8 cellular contexts compared by ENCODE assay signal in genomic region chr1:23798662-23799142, GRCh38. TPM values are rescaled to one million over a fixed set of nuclear protein-coding genes. Genes with fewer than 3 reads are reported as not detected.
A peak's percentile ranks its signal among the peaks of the same experiment; 100 is the strongest.
DNase-seq lines count a peak whose midpoint lies in the region; ATAC-seq and TF ChIP-seq lines count a peak whose summit lies in the region.

No MANE protein-coding gene starts in this region.

- no peak for TF ChIP-seq POLR2A in tibial nerve (IDR thresholded peaks at IDR 0.05)

- H3K4me1 Mint-ChIP-seq in Calu3 (ENCODE audit: low read depth, unreplicated experiment) = no peaks in the 10 kb centered on the region
- peaks cover 11% of the 10 kb centered on the region for H3K4me1 Mint-ChIP-seq in neural crest cell

- H3K4me3 Mint-ChIP-seq in Calu3 (ENCODE audit: low read depth, unreplicated experiment) (peak overlapping the region; percentile 83), neural crest cell (peak overlapping the region; percentile 97)

- H3K27me3 Mint-ChIP-seq in Calu3 (ENCODE audit: unreplicated experiment) = no peaks in the 10 kb centered on the region
- peaks cover 2% of the 10 kb centered on the region for H3K27me3 Mint-ChIP-seq in neural crest cell (ENCODE audit: low read depth)

- no peak for TF ChIP-seq EP300 in tibial nerve (IDR thresholded peaks at IDR 0.05)

- no peaks in the 10 kb centered on the region for H3K9me3 ChIP-seq in colonic mucosa
- H3K9me3 ChIP-seq in tibial nerve = no peaks in the 10 kb centered on the region

- ATAC-seq in HG03139 (IDR thresholded peaks at IDR 0.05; ENCODE audit: unreplicated experiment) = no peak

- DNase-seq in Calu3 (no peak), NCI-H69 (lab: John Stamatoyannopoulos, UW) (peak; percentile 1), colonic mucosa (no peak), neural crest cell (ENCODE audit: low read depth, low spot score) (no peak), foreskin fibroblast (no peak), tibial nerve (ENCODE audit: low spot score in 2 of 2) (no peak), medulla oblongata (ENCODE audit: extremely low spot score) (no peak)

- H3K27ac ChIP-seq in colonic mucosa (peak overlapping the region; percentile 88), tibial nerve (peak overlapping the region in 2 of 4 donors; percentile 94 to 96)

- peaks cover 4% of the 10 kb centered on the region for H3K36me3 ChIP-seq in colonic mucosa
- peaks cover 0 to 58% (median under 1%) of the 10 kb centered on the region in 3 donors for H3K36me3 ChIP-seq in tibial nerve

- peak overlapping the region; percentile 51 to 85 for H3K9ac ChIP-seq in colonic mucosa (ENCODE audit: low read depth in 2 of 2, low read length in 2 of 2)

- WGBS in tibial nerve, 2 donors = 75 to 80% methylated on average over 9 to 12 of the region's 12 CpGs

- H3K4me1 ChIP-seq in colonic mucosa (peaks cover 6% of the 10 kb centered on the region), tibial nerve (peaks cover 0 to 38% (median 18%) of the 10 kb centered on the region in 4 donors)

- BruUV-seq in Calu3 (replicated peaks; lab: Mats Ljungman, UMichigan) = no TSS peak

- H3K9me3 Mint-ChIP-seq in Calu3 (ENCODE audit: low read depth, unreplicated experiment) = no peaks in the 10 kb centered on the region
- no peaks in the 10 kb centered on the region for H3K9me3 Mint-ChIP-seq in neural crest cell

- CTCF ChIA-PET in Calu3 (lab: Charles Lee) = interaction anchor here (1.7 kb wide), 1 partner anchor 118 kb away, joined by 5 read pairs; no protein-coding TSS in a partner anchor

- H3K4me3 ChIP-seq in colonic mucosa = peak overlapping the region; percentile 18
- no peak overlapping the region for H3K4me3 ChIP-seq in foreskin fibroblast (ENCODE audit: low read depth in 1 of 2, low read length in 2 of 2)
- H3K4me3 ChIP-seq in tibial nerve = no peak overlapping the region

- intact Hi-C loops in Calu3 (cut with micrococcal nuclease; ENCODE audit: unreplicated experiment) = no loop called here
- intact Hi-C loops in colonic mucosa (cut with DNase I) = no loop called here

- H3K27me3 ChIP-seq in colonic mucosa (no peaks in the 10 kb centered on the region), tibial nerve (no peaks in the 10 kb centered on the region)

- peaks cover 75% of the 10 kb centered on the region for H3K36me3 Mint-ChIP-seq in Calu3 (ENCODE audit: insufficient read depth, unreplicated experiment)
- no peaks in the 10 kb centered on the region for H3K36me3 Mint-ChIP-seq in neural crest cell (ENCODE audit: low read depth)

- TF ChIP-seq CTCF in Calu3 (IDR thresholded peaks at IDR 0.05; ENCODE audit: unreplicated experiment) (no peak), colonic mucosa (IDR thresholded peaks at IDR 0.05) (no peak), neural crest cell (conservative IDR thresholded peaks at IDR 0.05) (peak; percentile 18), foreskin fibroblast (IDR thresholded peaks at IDR 0.05; ENCODE audit: low read depth, low read length) (no peak), tibial nerve (IDR thresholded peaks at IDR 0.05) (no peak)

- H3K27ac Mint-ChIP-seq in Calu3 (ENCODE audit: unreplicated experiment) = peak overlapping the region; percentile 93
- H3K27ac Mint-ChIP-seq in neural crest cell (ENCODE audit: unreplicated experiment) = no peak overlapping the region

RNA-seq across cellular contexts. Expression of gene GALE, which starts 1.9 kb away (rescaled TPM):
- total RNA-seq in Calu3 (2022) (76.7 and 97.9 TPM in 2 replicates), colonic mucosa (100 to 1,000 TPM; 163 to 208 TPM), neural crest cell (47.1 and 47.2 TPM in 2 replicates), tibial nerve (10 to 100 TPM; 12.6 to 21.6 (median 15.8) TPM)

RNA-seq across cellular contexts. Expression of gene LYPLA2, which starts 7.8 kb away (rescaled TPM):
- total RNA-seq in Calu3 (2022) (52.0 and 66.5 TPM in 2 replicates), colonic mucosa (10 to 100 TPM; 76.3 to 93.7 TPM), neural crest cell (88.9 and 89.6 TPM in 2 replicates), tibial nerve (10 to 100 TPM; 23.6 to 36.3 (median 31.6) TPM)

RNA-seq across cellular contexts. Expression of gene PITHD1, which starts 20.5 kb away (rescaled TPM):
- total RNA-seq in Calu3 (2022) = 30.6 and 33.0 TPM in 2 replicates
- total RNA-seq in colonic mucosa = 10 to 100 TPM; 51.5 to 51.6 TPM
- 54.8 and 57.5 TPM in 2 replicates for total RNA-seq in neural crest cell
- total RNA-seq in tibial nerve = 100 to 1,000 TPM in 1 of 4 donors, 10 to 100 TPM in 3; 64.2 to 105 (median 68.0) TPM

RNA-seq across cellular contexts. Expression of gene HMGCL, which starts 26.5 kb away (rescaled TPM):
- total RNA-seq in Calu3 (2022) (23.1 and 27.8 TPM in 2 replicates), colonic mucosa (100 to 1,000 TPM in 1 of 2 donors, 10 to 100 TPM in 1; 66.2 to 110 TPM), neural crest cell (15.6 and 17.4 TPM in 2 replicates), tibial nerve (10 to 100 TPM; 38.7 to 53.3 (median 44.3) TPM)

RNA-seq across cellular contexts. Expression of gene ELOA, which starts 55.4 kb away (rescaled TPM):
- total RNA-seq in Calu3 (2022) (32.4 and 36.5 TPM in 2 replicates), colonic mucosa (10 to 100 TPM; 32.6 to 33.0 TPM), neural crest cell (43.1 and 45.8 TPM in 2 replicates), tibial nerve (10 to 100 TPM; 21.4 to 32.7 (median 23.7) TPM)
